Comparison of ENCODE assay signal across 1 cellular context in the genomic region with DNA sequence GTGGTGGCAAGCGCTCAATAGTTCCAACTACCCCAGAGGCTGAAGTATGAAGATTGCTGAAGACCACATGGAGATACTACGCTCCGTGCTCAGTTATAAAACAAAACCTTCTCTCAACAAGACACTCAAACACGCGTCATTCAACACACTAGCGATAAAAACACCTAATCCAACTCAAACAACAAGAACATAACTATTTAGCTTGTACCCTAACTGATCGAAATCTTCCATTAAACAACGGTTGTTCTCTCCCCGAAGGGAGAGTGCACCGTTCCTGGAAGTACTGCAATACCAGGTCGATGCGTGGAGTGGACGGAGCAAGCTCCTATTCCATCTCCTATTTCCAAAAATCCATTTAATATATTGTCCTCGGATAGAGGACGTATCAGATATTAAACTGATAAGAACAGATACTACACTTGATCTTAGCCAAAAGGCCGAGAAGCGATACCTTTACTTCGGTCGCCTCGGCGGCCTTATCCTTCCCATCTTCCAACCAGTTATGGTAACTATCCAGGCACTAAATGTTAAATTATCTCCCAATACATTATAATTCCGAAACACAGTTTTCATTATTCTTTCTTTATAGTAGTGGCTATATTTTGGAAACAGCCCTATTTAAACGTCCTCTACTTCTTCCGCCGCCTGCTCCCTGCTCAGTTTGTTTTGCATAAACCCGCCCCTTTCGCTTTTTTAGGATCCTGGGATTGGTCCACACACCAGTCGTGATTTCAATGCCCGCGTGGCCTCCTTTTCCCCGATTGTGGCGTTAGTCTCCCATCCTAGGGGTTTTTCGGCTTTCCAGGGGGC.
A peak's percentile ranks its signal among the peaks of the same experiment; 100 is the strongest.
TF ChIP-seq lines count a peak whose summit lies in the region.

No MANE protein-coding gene starts in this region.

TF ChIP-seq in HepG2, 621 proteins besides CTCF, POLR2A, EP300 and RAD21 (continues in another document):
- peak; percentile 95 for TF ChIP-seq ZNF562 (CRISPR knock-in tag; IDR thresholded peaks at IDR 0.05; ENCODE audit: borderline replicate concordance)
- TF ChIP-seq, protein P1, sequence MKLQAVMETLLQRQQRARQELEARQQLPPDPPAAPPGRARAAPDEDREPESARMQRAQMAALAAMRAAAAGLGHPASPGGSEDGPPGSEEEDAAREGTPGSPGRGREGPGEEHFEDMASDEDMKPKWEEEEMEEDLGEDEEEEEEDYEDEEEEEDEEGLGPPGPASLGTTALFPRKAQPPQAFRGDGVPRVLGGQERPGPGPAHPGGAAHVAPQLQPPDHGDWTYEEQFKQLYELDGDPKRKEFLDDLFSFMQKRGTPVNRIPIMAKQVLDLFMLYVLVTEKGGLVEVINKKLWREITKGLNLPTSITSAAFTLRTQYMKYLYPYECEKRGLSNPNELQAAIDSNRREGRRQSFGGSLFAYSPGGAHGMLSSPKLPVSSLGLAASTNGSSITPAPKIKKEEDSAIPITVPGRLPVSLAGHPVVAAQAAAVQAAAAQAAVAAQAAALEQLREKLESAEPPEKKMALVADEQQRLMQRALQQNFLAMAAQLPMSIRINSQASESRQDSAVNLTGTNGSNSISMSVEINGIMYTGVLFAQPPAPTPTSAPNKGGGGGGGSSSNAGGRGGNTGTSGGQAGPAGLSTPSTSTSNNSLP (IDR thresholded peaks at IDR 0.05; ENCODE audit: low read depth, low read length): peak; percentile 95
- TF ChIP-seq DR1 (CRISPR knock-in tag; IDR thresholded peaks at IDR 0.05): peak; percentile 57
- peak; percentile 81; the same call in 1 of the 2 replicates for TF ChIP-seq ZSCAN21 (CRISPR knock-in tag; IDR thresholded peaks at IDR 0.05; ENCODE audit: borderline replicate concordance)
- TF ChIP-seq RARG (CRISPR knock-in tag; IDR thresholded peaks at IDR 0.05; ENCODE audit: low read depth): no peak
- 0 out of 2 replicates have a peak, but pooled peaks have one; percentile 21 for TF ChIP-seq GTF3A (CRISPR knock-in tag; conservative IDR thresholded peaks at IDR 0.05)
- no peak; the same call in 1 of the 2 replicates for TF ChIP-seq ZNF460 (CRISPR knock-in tag; IDR thresholded peaks at IDR 0.05; ENCODE audit: borderline replicate concordance)
- TF ChIP-seq, protein P2, sequence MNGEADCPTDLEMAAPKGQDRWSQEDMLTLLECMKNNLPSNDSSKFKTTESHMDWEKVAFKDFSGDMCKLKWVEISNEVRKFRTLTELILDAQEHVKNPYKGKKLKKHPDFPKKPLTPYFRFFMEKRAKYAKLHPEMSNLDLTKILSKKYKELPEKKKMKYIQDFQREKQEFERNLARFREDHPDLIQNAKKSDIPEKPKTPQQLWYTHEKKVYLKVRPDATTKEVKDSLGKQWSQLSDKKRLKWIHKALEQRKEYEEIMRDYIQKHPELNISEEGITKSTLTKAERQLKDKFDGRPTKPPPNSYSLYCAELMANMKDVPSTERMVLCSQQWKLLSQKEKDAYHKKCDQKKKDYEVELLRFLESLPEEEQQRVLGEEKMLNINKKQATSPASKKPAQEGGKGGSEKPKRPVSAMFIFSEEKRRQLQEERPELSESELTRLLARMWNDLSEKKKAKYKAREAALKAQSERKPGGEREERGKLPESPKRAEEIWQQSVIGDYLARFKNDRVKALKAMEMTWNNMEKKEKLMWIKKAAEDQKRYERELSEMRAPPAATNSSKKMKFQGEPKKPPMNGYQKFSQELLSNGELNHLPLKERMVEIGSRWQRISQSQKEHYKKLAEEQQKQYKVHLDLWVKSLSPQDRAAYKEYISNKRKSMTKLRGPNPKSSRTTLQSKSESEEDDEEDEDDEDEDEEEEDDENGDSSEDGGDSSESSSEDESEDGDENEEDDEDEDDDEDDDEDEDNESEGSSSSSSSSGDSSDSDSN (CRISPR knock-in tag; IDR thresholded peaks at IDR 0.05): no peak; the same call in 1 of the 2 replicates
- peak; percentile 75; the same call in 1 of the 2 replicates for TF ChIP-seq ZNF337 (CRISPR knock-in tag; IDR thresholded peaks at IDR 0.05; ENCODE audit: borderline replicate concordance, low read depth)
- TF ChIP-seq, protein P3, sequence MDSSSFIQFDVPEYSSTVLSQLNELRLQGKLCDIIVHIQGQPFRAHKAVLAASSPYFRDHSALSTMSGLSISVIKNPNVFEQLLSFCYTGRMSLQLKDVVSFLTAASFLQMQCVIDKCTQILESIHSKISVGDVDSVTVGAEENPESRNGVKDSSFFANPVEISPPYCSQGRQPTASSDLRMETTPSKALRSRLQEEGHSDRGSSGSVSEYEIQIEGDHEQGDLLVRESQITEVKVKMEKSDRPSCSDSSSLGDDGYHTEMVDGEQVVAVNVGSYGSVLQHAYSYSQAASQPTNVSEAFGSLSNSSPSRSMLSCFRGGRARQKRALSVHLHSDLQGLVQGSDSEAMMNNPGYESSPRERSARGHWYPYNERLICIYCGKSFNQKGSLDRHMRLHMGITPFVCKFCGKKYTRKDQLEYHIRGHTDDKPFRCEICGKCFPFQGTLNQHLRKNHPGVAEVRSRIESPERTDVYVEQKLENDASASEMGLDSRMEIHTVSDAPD (CRISPR knock-in tag; IDR thresholded peaks at IDR 0.05): no peak; the same call in 1 of the 2 replicates
- TF ChIP-seq ZSCAN29 (CRISPR knock-in tag; conservative IDR thresholded peaks at IDR 0.05): no peak; the same call in 1 of the 2 replicates
- TF ChIP-seq FOXK2 (IDR thresholded peaks at IDR 0.05): peak; percentile 88
- TF ChIP-seq, protein P4, sequence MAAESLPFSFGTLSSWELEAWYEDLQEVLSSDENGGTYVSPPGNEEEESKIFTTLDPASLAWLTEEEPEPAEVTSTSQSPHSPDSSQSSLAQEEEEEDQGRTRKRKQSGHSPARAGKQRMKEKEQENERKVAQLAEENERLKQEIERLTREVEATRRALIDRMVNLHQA (CRISPR knock-in tag; IDR thresholded peaks at IDR 0.05): peak; percentile 92; the same call in 1 of the 2 replicates
- TF ChIP-seq SP4 (CRISPR knock-in tag; IDR thresholded peaks at IDR 0.05): peak; percentile 51
- peak; percentile 87 for TF ChIP-seq ZNF766 (CRISPR knock-in tag; IDR thresholded peaks at IDR 0.05; ENCODE audit: borderline replicate concordance)
- TF ChIP-seq ZNF333 (CRISPR knock-in tag; IDR thresholded peaks at IDR 0.05; ENCODE audit: borderline replicate concordance): no peak; the same call in 1 of the 2 replicates
- TF ChIP-seq, protein P5, sequence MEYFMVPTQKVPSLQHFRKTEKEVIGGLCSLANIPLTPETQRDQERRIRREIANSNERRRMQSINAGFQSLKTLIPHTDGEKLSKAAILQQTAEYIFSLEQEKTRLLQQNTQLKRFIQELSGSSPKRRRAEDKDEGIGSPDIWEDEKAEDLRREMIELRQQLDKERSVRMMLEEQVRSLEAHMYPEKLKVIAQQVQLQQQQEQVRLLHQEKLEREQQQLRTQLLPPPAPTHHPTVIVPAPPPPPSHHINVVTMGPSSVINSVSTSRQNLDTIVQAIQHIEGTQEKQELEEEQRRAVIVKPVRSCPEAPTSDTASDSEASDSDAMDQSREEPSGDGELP (IDR thresholded peaks at IDR 0.05; ENCODE audit: borderline replicate concordance, low read depth): peak; percentile 31; the same call in 1 of the 2 replicates
- TF ChIP-seq ZNF329 (CRISPR knock-in tag; IDR thresholded peaks at IDR 0.05; ENCODE audit: low read depth): peak; percentile 90
- TF ChIP-seq, protein P6, sequence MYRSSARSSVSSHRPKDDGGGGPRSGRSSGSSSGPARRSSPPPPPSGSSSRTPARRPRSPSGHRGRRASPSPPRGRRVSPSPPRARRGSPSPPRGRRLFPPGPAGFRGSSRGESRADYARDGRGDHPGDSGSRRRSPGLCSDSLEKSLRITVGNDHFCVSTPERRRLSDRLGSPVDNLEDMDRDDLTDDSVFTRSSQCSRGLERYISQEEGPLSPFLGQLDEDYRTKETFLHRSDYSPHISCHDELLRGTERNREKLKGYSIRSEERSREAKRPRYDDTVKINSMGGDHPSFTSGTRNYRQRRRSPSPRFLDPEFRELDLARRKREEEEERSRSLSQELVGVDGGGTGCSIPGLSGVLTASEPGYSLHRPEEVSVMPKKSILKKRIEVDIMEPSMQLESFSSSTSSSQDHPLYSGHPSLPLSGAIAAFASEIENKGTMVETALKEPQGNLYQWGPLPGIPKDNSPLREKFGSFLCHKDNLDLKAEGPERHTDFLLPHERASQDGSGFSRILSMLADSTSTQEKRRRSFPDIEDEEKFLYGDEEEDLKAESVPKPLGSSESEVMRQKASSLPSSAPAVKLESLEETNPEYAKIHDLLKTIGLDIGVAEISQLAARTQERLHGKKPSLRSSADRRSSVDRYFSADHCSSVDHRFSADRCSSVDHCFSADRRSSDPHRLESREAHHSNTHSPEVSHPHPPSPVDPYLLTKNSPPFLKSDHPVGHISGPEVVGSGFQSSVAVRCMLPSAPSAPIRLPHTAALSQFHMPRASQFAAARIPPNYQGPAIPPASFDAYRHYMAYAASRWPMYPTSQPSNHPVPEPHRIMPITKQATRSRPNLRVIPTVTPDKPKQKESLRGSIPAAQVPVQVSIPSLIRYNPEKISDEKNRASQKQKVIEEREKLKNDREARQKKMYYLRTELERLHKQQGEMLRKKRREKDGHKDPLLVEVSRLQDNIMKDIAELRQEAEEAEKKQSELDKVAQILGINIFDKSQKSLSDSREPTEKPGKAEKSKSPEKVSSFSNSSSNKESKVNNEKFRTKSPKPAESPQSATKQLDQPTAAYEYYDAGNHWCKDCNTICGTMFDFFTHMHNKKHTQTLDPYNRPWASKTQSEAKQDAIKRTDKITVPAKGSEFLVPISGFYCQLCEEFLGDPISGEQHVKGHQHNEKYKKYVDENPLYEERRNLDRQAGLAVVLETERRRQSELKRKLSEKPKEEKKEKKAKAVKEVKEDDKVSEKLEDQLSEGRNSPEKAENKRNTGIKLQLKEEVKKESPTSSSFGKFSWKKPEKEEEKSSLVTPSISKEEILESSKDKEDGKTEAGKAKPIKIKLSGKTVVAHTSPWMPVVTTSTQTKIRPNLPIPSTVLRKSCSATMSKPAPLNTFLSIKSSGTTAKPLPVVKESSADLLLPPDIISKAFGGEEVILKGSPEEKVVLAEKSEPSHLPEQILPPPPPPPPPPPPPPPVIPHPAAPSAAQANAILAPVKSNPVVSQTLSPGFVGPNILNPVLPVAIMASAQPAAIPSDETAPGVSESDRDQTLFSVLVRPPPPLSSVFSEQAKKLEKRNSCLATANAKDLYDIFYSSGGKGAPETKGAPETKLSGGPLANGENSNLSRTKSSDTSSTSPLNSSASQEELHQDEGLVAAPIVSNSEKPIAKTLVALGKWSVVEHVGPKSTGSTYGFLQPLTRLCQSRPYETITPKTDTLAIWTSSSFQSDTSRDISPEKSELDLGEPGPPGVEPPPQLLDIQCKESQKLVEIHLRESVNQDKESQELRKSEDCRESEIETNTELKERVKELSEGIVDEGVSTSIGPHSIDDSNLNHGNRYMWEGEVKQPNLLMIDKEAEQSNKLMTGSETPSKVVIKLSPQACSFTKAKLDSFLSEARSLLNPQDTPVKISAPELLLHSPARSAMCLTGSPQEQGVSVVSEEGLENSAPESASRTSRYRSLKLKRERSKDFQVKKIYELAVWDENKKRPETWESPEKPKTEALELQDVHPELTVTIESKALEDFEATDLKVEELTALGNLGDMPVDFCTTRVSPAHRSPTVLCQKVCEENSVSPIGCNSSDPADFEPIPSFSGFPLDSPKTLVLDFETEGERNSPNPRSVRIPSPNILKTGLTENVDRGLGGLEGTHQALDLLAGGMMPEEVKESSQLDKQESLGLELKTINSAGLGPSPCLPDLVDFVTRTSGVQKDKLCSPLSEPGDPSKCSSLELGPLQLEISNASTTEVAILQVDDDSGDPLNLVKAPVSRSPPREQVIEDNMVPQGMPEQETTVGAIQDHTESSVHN (CRISPR knock-in tag; IDR thresholded peaks at IDR 0.05): 0 out of 2 replicates have a peak, but pooled peaks have one; percentile 62
- TF ChIP-seq HOXA7 (CRISPR knock-in tag; IDR thresholded peaks at IDR 0.05): peak; percentile 98
- TF ChIP-seq SPEN (CRISPR knock-in tag; IDR thresholded peaks at IDR 0.05; ENCODE audit: low read depth): peak; percentile 65; the same call in 1 of the 2 replicates
- peak; percentile 82; the same call in 1 of the 2 replicates for TF ChIP-seq TBP (CRISPR knock-in tag; IDR thresholded peaks at IDR 0.05)
- TF ChIP-seq, protein P7, sequence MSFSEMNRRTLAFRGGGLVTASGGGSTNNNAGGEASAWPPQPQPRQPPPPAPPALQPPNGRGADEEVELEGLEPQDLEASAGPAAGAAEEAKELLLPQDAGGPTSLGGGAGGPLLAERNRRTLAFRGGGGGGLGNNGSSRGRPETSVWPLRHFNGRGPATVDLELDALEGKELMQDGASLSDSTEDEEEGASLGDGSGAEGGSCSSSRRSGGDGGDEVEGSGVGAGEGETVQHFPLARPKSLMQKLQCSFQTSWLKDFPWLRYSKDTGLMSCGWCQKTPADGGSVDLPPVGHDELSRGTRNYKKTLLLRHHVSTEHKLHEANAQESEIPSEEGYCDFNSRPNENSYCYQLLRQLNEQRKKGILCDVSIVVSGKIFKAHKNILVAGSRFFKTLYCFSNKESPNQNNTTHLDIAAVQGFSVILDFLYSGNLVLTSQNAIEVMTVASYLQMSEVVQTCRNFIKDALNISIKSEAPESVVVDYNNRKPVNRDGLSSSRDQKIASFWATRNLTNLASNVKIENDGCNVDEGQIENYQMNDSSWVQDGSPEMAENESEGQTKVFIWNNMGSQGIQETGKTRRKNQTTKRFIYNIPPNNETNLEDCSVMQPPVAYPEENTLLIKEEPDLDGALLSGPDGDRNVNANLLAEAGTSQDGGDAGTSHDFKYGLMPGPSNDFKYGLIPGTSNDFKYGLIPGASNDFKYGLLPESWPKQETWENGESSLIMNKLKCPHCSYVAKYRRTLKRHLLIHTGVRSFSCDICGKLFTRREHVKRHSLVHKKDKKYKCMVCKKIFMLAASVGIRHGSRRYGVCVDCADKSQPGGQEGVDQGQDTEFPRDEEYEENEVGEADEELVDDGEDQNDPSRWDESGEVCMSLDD (CRISPR knock-in tag; IDR thresholded peaks at IDR 0.05; ENCODE audit: borderline replicate concordance): peak; percentile 75
- TF ChIP-seq, protein P8, sequence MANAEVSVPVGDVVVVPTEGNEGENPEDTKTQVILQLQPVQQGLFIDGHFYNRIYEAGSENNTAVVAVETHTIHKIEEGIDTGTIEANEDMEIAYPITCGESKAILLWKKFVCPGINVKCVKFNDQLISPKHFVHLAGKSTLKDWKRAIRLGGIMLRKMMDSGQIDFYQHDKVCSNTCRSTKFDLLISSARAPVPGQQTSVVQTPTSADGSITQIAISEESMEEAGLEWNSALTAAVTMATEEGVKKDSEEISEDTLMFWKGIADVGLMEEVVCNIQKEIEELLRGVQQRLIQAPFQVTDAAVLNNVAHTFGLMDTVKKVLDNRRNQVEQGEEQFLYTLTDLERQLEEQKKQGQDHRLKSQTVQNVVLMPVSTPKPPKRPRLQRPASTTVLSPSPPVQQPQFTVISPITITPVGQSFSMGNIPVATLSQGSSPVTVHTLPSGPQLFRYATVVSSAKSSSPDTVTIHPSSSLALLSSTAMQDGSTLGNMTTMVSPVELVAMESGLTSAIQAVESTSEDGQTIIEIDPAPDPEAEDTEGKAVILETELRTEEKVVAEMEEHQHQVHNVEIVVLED (CRISPR knock-in tag; IDR thresholded peaks at IDR 0.05; ENCODE audit: borderline replicate concordance): peak; percentile 64
- no peak for TF ChIP-seq ZNF546 (CRISPR knock-in tag; conservative IDR thresholded peaks at IDR 0.05)
- TF ChIP-seq NR2F6 (IDR thresholded peaks at IDR 0.05): peak; percentile 58
- TF ChIP-seq NR2F6 (CRISPR knock-in tag; IDR thresholded peaks at IDR 0.05): peak; percentile 42
- no peak for TF ChIP-seq SOX6 (IDR thresholded peaks at IDR 0.05)
- TF ChIP-seq SOX6 (CRISPR knock-in tag; IDR thresholded peaks at IDR 0.05): peak; percentile 82
- TF ChIP-seq MYNN (CRISPR knock-in tag; IDR thresholded peaks at IDR 0.05; ENCODE audit: low read depth): peak; percentile 93; the same call in 1 of the 2 replicates
